In the genomic region with DNA sequence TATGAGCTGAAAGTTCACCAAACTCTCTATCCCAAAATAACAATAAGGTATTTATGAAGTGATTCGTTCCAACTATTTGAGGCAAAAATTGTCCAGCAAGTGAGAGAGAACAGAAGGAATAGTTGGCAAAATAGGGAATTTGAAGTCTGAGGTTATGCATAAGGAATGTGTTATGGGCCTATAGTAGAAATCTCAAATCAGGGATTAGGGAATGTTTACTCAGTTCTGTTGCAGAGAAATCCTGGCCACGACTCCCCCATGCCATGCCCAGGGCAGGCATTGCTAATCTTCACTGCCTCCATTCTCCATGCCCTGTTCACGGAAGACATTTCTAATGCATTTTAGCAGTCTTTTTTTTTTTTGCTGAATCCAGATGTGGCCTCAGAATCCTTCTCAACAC, we compare ENCODE assay signal across 1 cellular context.
TF ChIP-seq lines count a peak whose summit lies in the region.

No MANE protein-coding gene starts in this region.

TF ChIP-seq in SK-N-SH, 30 proteins besides CTCF, POLR2A, EP300 and RAD21 (continued from another document):
- TF ChIP-seq FOSL2 (IDR thresholded peaks at IDR 0.05; ENCODE audit: borderline replicate concordance, low read depth): peak; percentile 30; the same call in 1 of the 2 replicates
- no peak for TF ChIP-seq POLR2AphosphoS5 (IDR thresholded peaks at IDR 0.05; ENCODE audit: low read depth, low read length)
- peak; percentile 19; the same call in 1 of the 2 replicates for TF ChIP-seq JUND (IDR thresholded peaks at IDR 0.05)
